3 cellular contexts compared by ENCODE assay signal in the genomic region with DNA sequence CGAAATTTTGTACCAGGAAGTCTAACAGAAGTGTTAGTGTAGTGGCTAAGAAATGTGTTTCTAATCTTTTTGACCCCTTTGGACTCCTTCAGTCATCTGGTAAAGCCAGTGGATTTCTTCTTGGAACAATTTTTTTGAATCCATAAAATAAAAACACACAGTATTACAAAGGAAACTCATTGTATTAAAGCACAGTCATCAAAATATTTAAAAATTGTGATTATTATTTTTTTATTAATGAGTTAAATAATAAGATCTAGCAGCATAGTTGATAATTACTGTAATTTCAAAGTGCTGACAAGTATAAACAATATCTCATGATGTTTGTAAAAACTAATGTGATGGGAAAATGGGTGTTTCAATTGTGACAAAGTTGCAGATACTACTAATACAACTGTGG.
TF ChIP-seq lines count a peak whose summit lies in the region.

No MANE protein-coding gene starts in this region.

TF ChIP-seq in HepG2, 621 proteins besides CTCF, POLR2A, EP300 and RAD21:
- TF ChIP-seq MAFK (conservative IDR thresholded peaks at IDR 0.05 in 1 of 2, IDR thresholded peaks at IDR 0.05 in 1 of 2; ENCODE audit: low read length in 2 of 2), result peak in 1 of 2 experiments; percentile 57; a peak in 2 of 4 replicates
- no peak for TF ChIP-seq ZUFSP (CRISPR knock-in tag; IDR thresholded peaks at IDR 0.05; ENCODE audit: borderline replicate concordance)
- TF ChIP-seq ZBTB42 (CRISPR knock-in tag; IDR thresholded peaks at IDR 0.05), result no peak
- peak; percentile 35; the same call in 1 of the 2 replicates for TF ChIP-seq MAFF (IDR thresholded peaks at IDR 0.05; ENCODE audit: low read depth, low read length)
- no peak for TF ChIP-seq CAMTA2 (CRISPR knock-in tag; IDR thresholded peaks at IDR 0.05; ENCODE audit: borderline replicate concordance)
TF ChIP-seq in HepG2: peak in this region for 2.

TF ChIP-seq in IMR-90, 13 proteins besides CTCF, POLR2A, EP300 and RAD21:
- TF ChIP-seq BHLHE40 (IDR thresholded peaks at IDR 0.05; ENCODE audit: low read depth, low read length), result no peak
- TF ChIP-seq CHD1 (IDR thresholded peaks at IDR 0.05; ENCODE audit: low read depth, low read length), result no peak
- TF ChIP-seq MAFK (IDR thresholded peaks at IDR 0.05; ENCODE audit: low read depth, low read length), result peak; percentile 50; the same call in 1 of the 2 replicates

TF ChIP-seq in K562, 482 proteins besides CTCF, POLR2A, EP300 and RAD21:
- TF ChIP-seq ZNF316 (IDR thresholded peaks at IDR 0.05) (peak; percentile 72), MAFK (IDR thresholded peaks at IDR 0.05; ENCODE audit: low read length) (peak; percentile 8; the same call in 1 of the 2 replicates), MAFF (IDR thresholded peaks at IDR 0.05; ENCODE audit: low read length) (peak; percentile 38; the same call in 1 of the 2 replicates), SP1 (CRISPR knock-in tag; IDR thresholded peaks at IDR 0.05) (no peak), MAFG (tag; conservative IDR thresholded peaks at IDR 0.05) (0 out of 2 replicates have a peak, but pooled peaks have one; percentile 25), C11orf30 (IDR thresholded peaks at IDR 0.05; ENCODE audit: low read depth) (0 out of 2 replicates have a peak, but pooled peaks have one; percentile 21)
